In genomic region chr5:165881259-165881658, GRCh38 we compare ENCODE assay signal across 20 cellular contexts.
DNase-seq lines count a peak whose midpoint lies in the region; ATAC-seq, FAIRE-seq and TF ChIP-seq lines count a peak whose summit lies in the region.
"Had no signal": no experiment of that assay in that cellular context is flagged by ENCODE, and none has a peak within 500 bp of the region (broad histone marks: within the 10 kb centered on the region; RNA-seq: fewer than 3 reads in every experiment).

No MANE protein-coding gene starts in this region.

- CTCF ChIA-PET in Panc1 (lab: Charles Lee): no interaction called here

- intact Hi-C loops in Panc1 (cut with micrococcal nuclease; ENCODE audit: unreplicated experiment): no loop called here

- H3K27ac ChIP-seq in DND-41 (ENCODE audit: low read length) (no peak overlapping the region), Panc1 (ENCODE audit: low read length) (no peak overlapping the region), hepatocyte (no peak overlapping the region)
- H3K27ac ChIP-seq: coronary artery, GM23248, skin epidermis, tibial artery had no signal

- BruUV-seq in Panc1 (replicated peaks; lab: Mats Ljungman, UMichigan): no TSS peak

- no peaks in the 10 kb centered on the region for H3K36me3 ChIP-seq in DND-41 (ENCODE audit: insufficient read depth, low read length)
- H3K36me3 ChIP-seq in Panc1 (ENCODE audit: control insufficient read depth, insufficient read depth, low read length): no peaks in the 10 kb centered on the region
- H3K36me3 ChIP-seq in hepatocyte (replicated peaks; ENCODE audit: insufficient read depth, low read depth): no peaks in the 10 kb centered on the region
- H3K36me3 ChIP-seq: tibial artery had no signal

- in situ Hi-C loops in Panc1 (cut with HindIII; ENCODE audit: low pct_unique_long_range_greater_than_20kb, low sequenced_read_pairs): no loop called here

- TF ChIP-seq POLR2A in H54 (IDR thresholded peaks at IDR 0.05; ENCODE audit: low read depth, low read length): no peak

- H4K20me1 ChIP-seq in DND-41 (ENCODE audit: insufficient read depth, low read length) (no peaks in the 10 kb centered on the region), hepatocyte (ENCODE audit: insufficient read depth, poor library complexity, severe bottlenecking) (no peaks in the 10 kb centered on the region)

- H3K4me3 ChIP-seq in DND-41 (ENCODE audit: low read depth in 1 of 2, low read length in 2 of 2) (no peak overlapping the region), Panc1 (ENCODE audit: low read depth in 2 of 2, low read length in 2 of 2) (no peak overlapping the region), hepatocyte (no peak overlapping the region)
- H3K4me3 ChIP-seq: coronary artery, GM23248, skin epidermis, tibial artery had no signal

- no peaks in the 10 kb centered on the region for H3K9me2 ChIP-seq in hepatocyte (replicated peaks; ENCODE audit: insufficient read depth)

- H2AFZ ChIP-seq in DND-41 (ENCODE audit: low read depth, low read length): no peak overlapping the region
- no peak overlapping the region for H2AFZ ChIP-seq in hepatocyte
- H2AFZ ChIP-seq: GM23248 had no signal

- H3K9me3 ChIP-seq in DND-41 (ENCODE audit: insufficient read depth, low read length, severe bottlenecking) (no peaks in the 10 kb centered on the region), Panc1 (ENCODE audit: control insufficient read depth, insufficient read depth, low read depth, low read length) (no peaks in the 10 kb centered on the region), hepatocyte (ENCODE audit: low read depth) (no peaks in the 10 kb centered on the region)
- H3K9me3 ChIP-seq: tibial artery had no signal

- WGBS in hepatocyte (ENCODE audit: low lambda C conversion rate, missing lambda C conversion rate): 90% methylated on average over 2 of the region's 2 CpGs

- no peaks in the 10 kb centered on the region for H3K27me3 ChIP-seq in DND-41 (ENCODE audit: insufficient read depth, low read length, poor library complexity)
- H3K27me3 ChIP-seq in Panc1 (ENCODE audit: control insufficient read depth, insufficient read depth, low read length): no peaks in the 10 kb centered on the region
- no peaks in the 10 kb centered on the region for H3K27me3 ChIP-seq in hepatocyte
- H3K27me3 ChIP-seq: tibial artery had no signal

- no peak overlapping the region for H3K9ac ChIP-seq in DND-41 (ENCODE audit: low read depth, low read length)
- H3K9ac ChIP-seq: GM23248 had no signal

- peak; percentile 9 for TF ChIP-seq CTCF in DND-41 (IDR thresholded peaks at IDR 0.05; ENCODE audit: borderline replicate concordance, extremely low read depth, low read length, poor library complexity, severe bottlenecking)
- peak; percentile 13; the same call in 1 of the 2 replicates for TF ChIP-seq CTCF in Panc1 (IDR thresholded peaks at IDR 0.05)
- TF ChIP-seq CTCF in hepatocyte (IDR thresholded peaks at IDR 0.05; ENCODE audit: poor library complexity): no peak

- H3K4me1 ChIP-seq in DND-41 (ENCODE audit: insufficient read depth, low read length): no peaks in the 10 kb centered on the region
- H3K4me1 ChIP-seq in Panc1 (ENCODE audit: control insufficient read depth, insufficient read depth, low read length): no peaks in the 10 kb centered on the region
- H3K4me1 ChIP-seq in hepatocyte (ENCODE audit: insufficient read depth): no peaks in the 10 kb centered on the region
- H3K4me1 ChIP-seq: tibial artery had no signal

- ATAC-seq in DND-41 (ENCODE audit: insufficient read depth, low read depth) (no peak), Panc1 (no peak), HG03045 (IDR thresholded peaks at IDR 0.05; ENCODE audit: unreplicated experiment) (no peak)
- ATAC-seq: activated CD4-positive, alpha-beta T cell treated with anti-CD3 and anti-CD28 coated beads for 36 hours had no signal

- DNase-seq in DND-41: no peak
- peak; percentile 11 for DNase-seq in HT-29 (ENCODE audit: low spot score)
- DNase-seq in Panc1 (ENCODE audit: low read depth, low spot score): no peak
- peak; percentile 5 for DNase-seq in iPS DF 4.7 (ENCODE audit: extremely low read depth, low spot score)
- DNase-seq in hepatocyte (ENCODE audit: low spot score): no peak
- DNase-seq in H54 (ENCODE audit: insufficient read length, low spot score): no peak
- DNase-seq in D341Med (ENCODE audit: low spot score): no peak
- DNase-seq: activated CD4-positive, alpha-beta T cell treated with anti-CD3 and anti-CD28 coated beads for 36 hours; activated naive CD4-positive, alpha-beta T cell; C1 segment of cervical spinal cord; GM23248; IMR-90; NCI-H1436; NCI-H2227 treated with DMSO at 0.1 percent for 48 hours; T-helper 1 cell; tibial artery had no signal

- H3K4me2 ChIP-seq in DND-41 (ENCODE audit: insufficient read depth, low read length) (no peak overlapping the region), hepatocyte (no peak overlapping the region)

- POLR2A ChIA-PET in Panc1 (lab: Charles Lee): interaction anchor here (0.6 kb wide), 1 partner anchor 941 kb away, joined by 3 read pairs; no protein-coding TSS in a partner anchor

- no peaks in the 10 kb centered on the region for H3K79me2 ChIP-seq in DND-41 (ENCODE audit: insufficient read depth, low read length)
- H3K79me2 ChIP-seq in hepatocyte: no peaks in the 10 kb centered on the region

- no peak for FAIRE-seq in H54 (lab: Jason Lieb, UNC)
- FAIRE-seq: keratinocyte had no signal

Comparison
In these comparisons a context has a peak if more than half of its experiments do, and no peak if none do; other contexts are left out.
1. DNase-seq: peak in HT-29 (single experiment) and iPS DF 4.7 (single experiment); none in DND-41 (single experiment), Panc1 (single experiment), hepatocyte (single experiment), H54 (single experiment) and D341Med (single experiment).